Comparison of ENCODE assay signal across 32 cellular contexts in genomic region chr13:39825886-39826285, GRCh38.
"Had no signal": no experiment of that assay in that cellular context is flagged by ENCODE, and none has a peak within 500 bp of the region (broad histone marks: within the 10 kb centered on the region; RNA-seq: fewer than 3 reads in every experiment).

No MANE protein-coding gene starts in this region.

- H3K4me3 Mint-ChIP-seq: activated CD4-positive, alpha-beta T cell treated with anti-CD3 and anti-CD28 coated beads for 36 hours; activated CD8-positive, alpha-beta memory T cell treated with anti-CD3 and anti-CD28 coated beads, Interleukin-2, amount 10 ng/mL, durations not matched to agents 7 days and 5 days; activated CD8-positive, alpha-beta T cell treated with anti-CD3 and anti-CD28 coated beads, Interleukin-2, amount 10 ng/mL, durations not matched to agents 7 days and 5 days; activated naive CD8-positive, alpha-beta T cell; central memory CD8-positive, alpha-beta T cell; naive thymus-derived CD8-positive, alpha-beta T cell; neural crest cell; stimulated activated memory B cell treated with anti-CD40 and anti-IgM and Interleukin-4, amounts not matched to agents 10 μg/mL and 1 μg/mL and 100 μg/mL, for 72 hours; stimulated activated naive CD8-positive, alpha-beta T cell treated with anti-CD3 and anti-CD28 coated beads, Interleukin-15, amount 100 ng/mL, for 72 hours; type B pancreatic cell had no signal

- H3K36me3 Mint-ChIP-seq: activated CD8-positive, alpha-beta memory T cell treated with anti-CD3 and anti-CD28 coated beads, Interleukin-2, amount 10 ng/mL, durations not matched to agents 7 days and 5 days; activated naive CD8-positive, alpha-beta T cell; stimulated activated memory B cell treated with anti-CD40 and anti-IgM and Interleukin-4, amounts not matched to agents 10 μg/mL and 1 μg/mL and 100 μg/mL, for 72 hours; type B pancreatic cell had no signal

- H3K27me3 ChIP-seq: esophagus squamous epithelium, left lung, pancreas, right atrium auricular region had no signal

- H3K4me1 ChIP-seq: esophagus squamous epithelium, left lung, lower lobe of right lung, pancreas, prostate gland, right atrium auricular region had no signal

- H3K9me3 Mint-ChIP-seq: central memory CD8-positive, alpha-beta T cell; stimulated activated memory B cell treated with anti-CD40 and anti-IgM and Interleukin-4, amounts not matched to agents 10 μg/mL and 1 μg/mL and 100 μg/mL, for 72 hours; type B pancreatic cell had no signal

- ATAC-seq: activated CD4-positive, alpha-beta T cell treated with anti-CD3 and anti-CD28 coated beads for 36 hours; activated CD8-positive, alpha-beta memory T cell treated with anti-CD3 and anti-CD28 coated beads, Interleukin-2, amount 10 ng/mL, durations not matched to agents 7 days and 5 days; activated CD8-positive, alpha-beta T cell treated with anti-CD3 and anti-CD28 coated beads, Interleukin-2, amount 10 ng/mL, durations not matched to agents 7 days and 5 days; heart right ventricle; left lung; lower lobe of right lung; naive thymus-derived CD8-positive, alpha-beta T cell; pancreas; stimulated activated memory B cell treated with anti-CD40 and anti-IgM and Interleukin-4, amounts not matched to agents 10 μg/mL and 1 μg/mL and 100 μg/mL, for 72 hours; stimulated activated naive CD8-positive, alpha-beta T cell treated with anti-CD3 and anti-CD28 coated beads, Interleukin-15, amount 100 ng/mL, for 72 hours had no signal

- H3K27me3 Mint-ChIP-seq: activated CD4-positive, alpha-beta T cell treated with anti-CD3 and anti-CD28 coated beads for 36 hours; activated naive CD8-positive, alpha-beta T cell had no signal

- H3K27ac ChIP-seq: epithelial cell of prostate, esophagus squamous epithelium, heart right ventricle, left lung, lower lobe of right lung, pancreas, prostate gland, right atrium auricular region had no signal

- H3K4me3 ChIP-seq: esophagus squamous epithelium, heart right ventricle, left lung, lower lobe of right lung, pancreas, prostate gland, right atrium auricular region, smooth muscle cell had no signal

- DNase-seq: activated CD4-positive, alpha-beta T cell treated with anti-CD3 and anti-CD28 coated beads for 36 hours; activated CD4-positive, CD25-positive, alpha-beta regulatory T cell; activated CD8-positive, alpha-beta memory T cell treated with anti-CD3 and anti-CD28 coated beads, Interleukin-2, amount 10 ng/mL, durations not matched to agents 7 days and 5 days; activated CD8-positive, alpha-beta T cell treated with anti-CD3 and anti-CD28 coated beads, Interleukin-2, amount 10 ng/mL, durations not matched to agents 7 days and 5 days; activated naive CD4-positive, alpha-beta T cell; activated T-cell treated with anti-CD3 and anti-CD28 coated beads, Interleukin-2, amount 50 U/mL, for 48 hours; anterior cingulate cortex; dermis blood vessel endothelial cell; effector CD8-positive, alpha-beta T cell; esophagus squamous epithelium; foreskin melanocyte; heart right ventricle; left lung; lower lobe of right lung; mesenchymal stem cell; nucleus accumbens; pancreas; stimulated activated CD4-positive, alpha-beta T cell treated with anti-CD3 and anti-CD28 coated beads, Interleukin-1b, Interleukin-23, amount 100 ng/mL, for 48 hours; stimulated activated CD4-positive, alpha-beta T cell treated with anti-CD3 and anti-CD28 coated beads, Interleukin-4, amount 100 ng/mL, for 4 hours; stimulated activated CD8-positive, alpha-beta memory T cell treated with anti-CD3 and anti-CD28 coated beads, Interleukin-4, amount 100 ng/mL, for 48 hours; stimulated activated naive CD8-positive, alpha-beta T cell treated with anti-CD3 and anti-CD28 coated beads, Interleukin-15, amount 100 ng/mL, for 72 hours; substantia nigra had no signal

- H3K9me3 ChIP-seq: lower lobe of right lung, pancreas, prostate gland had no signal

- H3K27ac Mint-ChIP-seq: activated CD4-positive, alpha-beta T cell treated with anti-CD3 and anti-CD28 coated beads for 36 hours; activated CD8-positive, alpha-beta memory T cell treated with anti-CD3 and anti-CD28 coated beads, Interleukin-2, amount 10 ng/mL, durations not matched to agents 7 days and 5 days; activated CD8-positive, alpha-beta T cell treated with anti-CD3 and anti-CD28 coated beads, Interleukin-2, amount 10 ng/mL, durations not matched to agents 7 days and 5 days; activated naive CD8-positive, alpha-beta T cell; stimulated activated memory B cell treated with anti-CD40 and anti-IgM and Interleukin-4, amounts not matched to agents 10 μg/mL and 1 μg/mL and 100 μg/mL, for 72 hours; stimulated activated naive CD8-positive, alpha-beta T cell treated with anti-CD3 and anti-CD28 coated beads, Interleukin-15, amount 100 ng/mL, for 72 hours; type B pancreatic cell had no signal

- H3K36me3 ChIP-seq: esophagus squamous epithelium, heart right ventricle, left lung, lower lobe of right lung, pancreas, prostate gland, right atrium auricular region had no signal

- H3K4me2 ChIP-seq: smooth muscle cell had no signal

- H3K4me1 Mint-ChIP-seq: neural crest cell had no signal
